In genomic region chr1:152654110-152654509, GRCh38 we compare ENCODE assay signal across 7 cellular contexts. TPM values are rescaled to one million over a fixed set of nuclear protein-coding genes. Genes with fewer than 3 reads are reported as not detected.
DNase-seq lines count a peak whose midpoint lies in the region; ATAC-seq, FAIRE-seq and TF ChIP-seq lines count a peak whose summit lies in the region.
"Had no signal": no experiment of that assay in that cellular context is flagged by ENCODE, and none has a peak within 500 bp of the region (broad histone marks: within the 10 kb centered on the region; RNA-seq: fewer than 3 reads in every experiment).

No MANE protein-coding gene starts in this region.

- no peaks in the 10 kb centered on the region for H3K36me3 ChIP-seq in astrocyte (ENCODE audit: insufficient read depth, low read length)

- DNase-seq in NCI-H510A treated with DMSO at 0.1 percent for 48 hours (lab: John Stamatoyannopoulos, UW) (peak; percentile 16), NCI-H510A (lab: John Stamatoyannopoulos, UW) (no peak), NCI-H82 treated with DMSO at 0.1 percent for 48 hours (lab: John Stamatoyannopoulos, UW; ENCODE audit: unreplicated experiment) (peak; percentile 25), astrocyte (ENCODE audit: low read depth) (no peak)
- DNase-seq in natural killer cell treated with Interleukin-12 subunit alpha and Interleukin-12 subunit beta and Interleukin-15 and Interleukin-18, amount 100 ng/mL, for 72 hours (ENCODE audit: low spot score), result peak; percentile 66

- no peaks in the 10 kb centered on the region for H3K36me3 Mint-ChIP-seq in astrocyte (ENCODE audit: low read depth, unreplicated experiment)
- no peaks in the 10 kb centered on the region for H3K36me3 Mint-ChIP-seq in natural killer cell treated with Interleukin-12 subunit alpha and Interleukin-12 subunit beta and Interleukin-15 and Interleukin-18, amount 100 ng/mL, for 72 hours

- H2AFZ ChIP-seq in astrocyte (ENCODE audit: low read depth, low read length), result no peak overlapping the region

- no peaks in the 10 kb centered on the region for H3K79me2 ChIP-seq in astrocyte (ENCODE audit: insufficient read depth, low read length)

- H3K9ac ChIP-seq in astrocyte (ENCODE audit: low read length), result no peak overlapping the region

- peak; percentile 55 for TF ChIP-seq CTCF in astrocyte (IDR thresholded peaks at IDR 0.05; ENCODE audit: insufficient read depth, low read depth, low read length)

- no peak overlapping the region for H3K4me3 ChIP-seq in astrocyte (ENCODE audit: insufficient read depth, low read depth, low read length)

- no peaks in the 10 kb centered on the region for H3K27me3 ChIP-seq in astrocyte (ENCODE audit: insufficient read depth, low read length)

- H4K20me1 ChIP-seq in astrocyte (ENCODE audit: insufficient read depth, low read length), result no peaks in the 10 kb centered on the region

- peaks cover 3% of the 10 kb centered on the region for H3K27me3 Mint-ChIP-seq in astrocyte (ENCODE audit: low read depth, unreplicated experiment)
- H3K27me3 Mint-ChIP-seq in natural killer cell treated with Interleukin-12 subunit alpha and Interleukin-12 subunit beta and Interleukin-15 and Interleukin-18, amount 100 ng/mL, for 72 hours, result peaks cover 25 to 33% of the 10 kb centered on the region in 2 donors

- no peaks in the 10 kb centered on the region for H3K9me3 ChIP-seq in astrocyte (ENCODE audit: insufficient read depth, low read depth, low read length)

- H3K4me3 Mint-ChIP-seq in astrocyte (ENCODE audit: unreplicated experiment), result no peak overlapping the region
- H3K4me3 Mint-ChIP-seq in natural killer cell treated with Interleukin-12 subunit alpha and Interleukin-12 subunit beta and Interleukin-15 and Interleukin-18, amount 100 ng/mL, for 72 hours, result no peak overlapping the region
- H3K4me3 Mint-ChIP-seq: nephron had no signal

- no peak overlapping the region for H3K4me2 ChIP-seq in astrocyte (ENCODE audit: low read length)

- FAIRE-seq in astrocyte (lab: Jason Lieb, UNC), result no peak

- H3K27ac ChIP-seq in astrocyte (ENCODE audit: low read depth, low read length), result no peak overlapping the region

- no peaks in the 10 kb centered on the region for H3K4me1 Mint-ChIP-seq in astrocyte (ENCODE audit: low read depth, unreplicated experiment)
- H3K4me1 Mint-ChIP-seq in natural killer cell treated with Interleukin-12 subunit alpha and Interleukin-12 subunit beta and Interleukin-15 and Interleukin-18, amount 100 ng/mL, for 72 hours (ENCODE audit: low read depth in 2 of 2), result peaks cover 2 to 4% of the 10 kb centered on the region in 2 donors
- H3K4me1 Mint-ChIP-seq: nephron had no signal

- H3K4me1 ChIP-seq in astrocyte (ENCODE audit: insufficient read depth, low read length), result no peaks in the 10 kb centered on the region

- no peaks in the 10 kb centered on the region for H3K9me3 Mint-ChIP-seq in astrocyte (ENCODE audit: unreplicated experiment)
- no peaks in the 10 kb centered on the region for H3K9me3 Mint-ChIP-seq in natural killer cell treated with Interleukin-12 subunit alpha and Interleukin-12 subunit beta and Interleukin-15 and Interleukin-18, amount 100 ng/mL, for 72 hours

- no peak for ATAC-seq in natural killer cell treated with Interleukin-12 subunit alpha and Interleukin-12 subunit beta and Interleukin-15 and Interleukin-18, amount 100 ng/mL, for 72 hours
- ATAC-seq in GM19397 (IDR thresholded peaks at IDR 0.05; ENCODE audit: unreplicated experiment), result no peak

- H3K27ac Mint-ChIP-seq in astrocyte (ENCODE audit: unreplicated experiment), result no peak overlapping the region
- no peak overlapping the region for H3K27ac Mint-ChIP-seq in natural killer cell treated with Interleukin-12 subunit alpha and Interleukin-12 subunit beta and Interleukin-15 and Interleukin-18, amount 100 ng/mL, for 72 hours
- H3K27ac Mint-ChIP-seq: nephron had no signal

RNA-seq across cellular contexts. Expression of gene LCE2D, which starts 9.1 kb away (rescaled TPM):
- not detected in 2 replicates for total RNA-seq in astrocyte
- not detected for total RNA-seq in natural killer cell treated with Interleukin-12 subunit alpha and Interleukin-12 subunit beta and Interleukin-15 and Interleukin-18, amount 100 ng/mL, for 72 hours

RNA-seq across cellular contexts. Expression of gene LCE2C, which starts 21.0 kb away (rescaled TPM):
- total RNA-seq in astrocyte, result not detected in 2 replicates
- not detected for total RNA-seq in natural killer cell treated with Interleukin-12 subunit alpha and Interleukin-12 subunit beta and Interleukin-15 and Interleukin-18, amount 100 ng/mL, for 72 hours

RNA-seq across cellular contexts. Expression of gene LCE3A, which starts 31.2 kb away (rescaled TPM):
- total RNA-seq in astrocyte, result not detected in 2 replicates
- not detected for total RNA-seq in natural killer cell treated with Interleukin-12 subunit alpha and Interleukin-12 subunit beta and Interleukin-15 and Interleukin-18, amount 100 ng/mL, for 72 hours

RNA-seq across cellular contexts. Expression of gene LCE2B, which starts 31.8 kb away (rescaled TPM):
- not detected in 2 replicates for total RNA-seq in astrocyte
- total RNA-seq in natural killer cell treated with Interleukin-12 subunit alpha and Interleukin-12 subunit beta and Interleukin-15 and Interleukin-18, amount 100 ng/mL, for 72 hours, result not detected

RNA-seq across cellular contexts. Expression of gene LCE3B, which starts 40.5 kb away (rescaled TPM):
- total RNA-seq in astrocyte, result not detected in 2 replicates
- not detected for total RNA-seq in natural killer cell treated with Interleukin-12 subunit alpha and Interleukin-12 subunit beta and Interleukin-15 and Interleukin-18, amount 100 ng/mL, for 72 hours

Comparison
In these comparisons a context has a peak if more than half of its experiments do, and no peak if none do; other contexts are left out.
1. DNase-seq: peak in NCI-H510A treated with DMSO at 0.1 percent for 48 hours (single experiment), NCI-H82 treated with DMSO at 0.1 percent for 48 hours (single experiment) and natural killer cell treated with Interleukin-12 subunit alpha and Interleukin-12 subunit beta and Interleukin-15 and Interleukin-18, amount 100 ng/mL, for 72 hours (single experiment); none in NCI-H510A (single experiment) and astrocyte (single experiment).